ENCODE assay signal across 25 cellular contexts in the genomic region with DNA sequence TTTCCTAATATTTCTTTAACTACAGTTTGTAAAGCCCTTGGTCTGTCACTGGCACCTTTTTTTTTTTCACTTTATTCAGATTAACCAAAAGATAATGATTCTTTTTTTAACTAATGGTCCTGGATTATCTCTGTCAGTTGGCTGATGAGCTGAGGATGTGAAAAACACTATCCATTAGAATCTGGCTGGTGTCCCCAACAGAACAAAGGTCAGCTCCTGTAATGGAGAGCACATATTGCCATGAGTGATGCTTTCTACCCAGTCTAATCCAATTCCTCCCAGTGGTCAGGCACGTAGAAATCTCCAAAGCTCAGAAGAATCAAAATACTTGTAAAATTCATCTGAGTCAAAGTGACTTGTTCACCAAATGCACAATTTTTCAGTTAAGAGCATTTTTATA.
"Had no signal": no experiment of that assay in that cellular context is flagged by ENCODE, and none has a peak within 500 bp of the region (broad histone marks: within the 10 kb centered on the region; RNA-seq: fewer than 3 reads in every experiment).

No MANE protein-coding gene starts in this region.

- H3K27ac Mint-ChIP-seq: activated B cell treated with CpG ODN at 0.5 μM for 24 hours; activated CD8-positive, alpha-beta T cell treated with anti-CD3 and anti-CD28 coated beads for 36 hours; activated T-helper 17 cell treated with anti-CD3 and anti-CD28 coated beads, Interleukin-2, amount 50 U/mL, for 72 hours; naive B cell; nephron progenitor cell; T-helper 2 cell treated with Interferon-gamma antibody and Interleukin-4, amounts not matched to agents 5 μg/mL and 100 μg/mL, for 36 hours had no signal

- H3K4me1 ChIP-seq: breast epithelium, gastrocnemius medialis, left lung had no signal

- ATAC-seq: activated CD8-positive, alpha-beta T cell treated with anti-CD3 and anti-CD28 coated beads for 36 hours; activated T-cell treated with anti-CD3 and anti-CD28 coated beads, Interleukin-2, amount 50 U/mL, for 4 hours; activated T-helper 17 cell treated with anti-CD3 and anti-CD28 coated beads, Interleukin-2, amount 50 U/mL, for 72 hours; gastrocnemius medialis; left lung had no signal

- H3K4me3 Mint-ChIP-seq: activated B cell treated with CpG ODN at 0.5 μM for 24 hours; activated CD8-positive, alpha-beta T cell treated with anti-CD3 and anti-CD28 coated beads for 36 hours; activated T-cell treated with anti-CD3 and anti-CD28 coated beads, Interleukin-2, amount 50 U/mL, for 4 hours; activated T-helper 17 cell treated with anti-CD3 and anti-CD28 coated beads, Interleukin-2, amount 50 U/mL, for 72 hours; central memory CD8-positive, alpha-beta T cell; naive B cell; nephron progenitor cell; T-helper 2 cell treated with Interferon-gamma antibody and Interleukin-4, amounts not matched to agents 5 μg/mL and 100 μg/mL, for 36 hours had no signal

- H3K4me1 Mint-ChIP-seq: activated B cell treated with CpG ODN at 0.5 μM for 24 hours; activated T-helper 17 cell treated with anti-CD3 and anti-CD28 coated beads, Interleukin-2, amount 50 U/mL, for 72 hours; central memory CD8-positive, alpha-beta T cell; naive B cell had no signal

- H3K27me3 ChIP-seq: breast epithelium, gastrocnemius medialis, left lung, neutrophil, upper lobe of left lung had no signal

- H3K36me3 Mint-ChIP-seq: naive B cell had no signal

- H3K9me3 Mint-ChIP-seq: activated B cell treated with CpG ODN at 0.5 μM for 24 hours; activated CD8-positive, alpha-beta T cell treated with anti-CD3 and anti-CD28 coated beads for 36 hours; activated T-cell treated with anti-CD3 and anti-CD28 coated beads, Interleukin-2, amount 50 U/mL, for 4 hours; activated T-helper 17 cell treated with anti-CD3 and anti-CD28 coated beads, Interleukin-2, amount 50 U/mL, for 72 hours; central memory CD8-positive, alpha-beta T cell; T-helper 2 cell treated with Interferon-gamma antibody and Interleukin-4, amounts not matched to agents 5 μg/mL and 100 μg/mL, for 36 hours had no signal

- H3K36me3 ChIP-seq: breast epithelium, gastrocnemius medialis, left lung, neutrophil, upper lobe of left lung had no signal

- DNase-seq: activated B cell treated with CpG ODN at 0.5 μM for 24 hours; activated CD4-positive, alpha-beta T cell treated with anti-CD3 and anti-CD28 coated beads, Interleukin-2, amount 50 U/mL, for 1 hour; activated CD8-positive, alpha-beta T cell treated with anti-CD3 and anti-CD28 coated beads for 36 hours; activated gamma-delta T cell treated with Interleukin-2 at 50 U/mL for 16 hours; activated naive CD4-positive, alpha-beta T cell treated with anti-CD3 and anti-CD28 coated beads, Interleukin-2, amount 50 U/mL, for 16 hours; activated T-cell treated with anti-CD3 and anti-CD28 coated beads, Interleukin-2, amount 50 U/mL, for 4 hours; dermis blood vessel endothelial cell; effector CD8-positive, alpha-beta T cell; gastrocnemius medialis; left lung; naive B cell; nephron progenitor cell; retina; stimulated activated CD4-positive, alpha-beta T cell treated with anti-CD3 and anti-CD28 coated beads, Interleukin-15, amount 100 ng/mL, for 24 hours; stimulated activated CD4-positive, alpha-beta T cell treated with anti-CD3 and anti-CD28 coated beads, Interleukin-2, amount 100 ng/mL, for 24 hours; stimulated activated naive CD4-positive, alpha-beta T cell; T-helper 1 cell; upper lobe of left lung had no signal

- H3K4me3 ChIP-seq: breast epithelium, gastrocnemius medialis, left lung, lung, upper lobe of left lung had no signal

- H3K27ac ChIP-seq: breast epithelium, epithelial cell of prostate, gastrocnemius medialis, left lung, neutrophil, upper lobe of left lung had no signal

- H3K9me3 ChIP-seq: breast epithelium, gastrocnemius medialis, left lung, neutrophil, upper lobe of left lung had no signal
